Comparison of ENCODE assay signal across 15 cellular contexts in the genomic region with DNA sequence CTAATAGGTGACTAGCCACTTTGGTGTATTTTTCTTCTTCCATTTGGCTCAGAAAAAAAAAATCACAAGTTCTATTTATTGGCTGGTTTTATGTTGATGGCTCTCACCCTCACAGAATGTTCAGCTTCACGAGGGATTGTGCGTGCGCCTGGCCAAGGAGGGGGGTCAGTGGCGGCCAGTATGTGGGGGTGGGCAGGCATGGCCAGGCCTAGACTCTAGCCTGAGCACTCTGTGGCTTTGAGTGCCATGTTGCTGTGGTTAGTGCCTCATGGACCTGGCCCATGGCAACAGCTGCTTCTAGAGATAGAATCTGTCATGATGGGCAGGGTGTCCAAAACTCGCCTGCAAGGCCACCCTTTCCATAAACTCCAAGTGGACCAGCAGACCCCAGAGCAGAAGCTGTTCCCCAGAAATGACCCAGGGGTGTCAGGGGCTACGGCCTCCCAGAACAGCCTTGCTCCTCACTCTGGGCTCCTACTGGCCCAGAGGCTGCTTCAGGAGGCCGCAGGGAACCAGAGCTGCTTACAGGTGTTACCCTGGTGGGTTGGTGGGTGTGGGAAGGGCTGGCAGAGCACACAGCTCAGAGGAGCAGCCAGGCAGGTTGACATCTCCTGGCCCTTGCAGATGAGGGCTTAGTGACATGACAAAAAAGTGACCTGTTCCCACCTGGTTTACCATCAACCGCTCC.
DNase-seq lines count a peak whose midpoint lies in the region; ATAC-seq and TF ChIP-seq lines count a peak whose summit lies in the region.
"Had no signal": no experiment of that assay in that cellular context is flagged by ENCODE, and none has a peak within 500 bp of the region (broad histone marks: within the 10 kb centered on the region; RNA-seq: fewer than 3 reads in every experiment).

No MANE protein-coding gene starts in this region.

- peak overlapping the region; percentile 15 for H2BK5ac ChIP-seq in neuronal stem cell (ENCODE audit: low read length)

- peak overlapping the region; percentile 32 for H2AK5ac ChIP-seq in neuronal stem cell (ENCODE audit: low read depth, low read length)

- H2BK15ac ChIP-seq in neuronal stem cell (ENCODE audit: low read length) = no peak overlapping the region

- no peak overlapping the region for H2BK12ac ChIP-seq in neuronal stem cell (ENCODE audit: low read length)

- H3K79me1 ChIP-seq in neuronal stem cell (ENCODE audit: low read depth, low read length) = no peaks in the 10 kb centered on the region

- no peak for ATAC-seq in stimulated activated naive CD8-positive, alpha-beta T cell treated with anti-CD3 and anti-CD28 coated beads, Interleukin-15, Interleukin-2, amounts not matched to agents 100 U/mL and 50 U/mL, for 24 hours

- no peaks in the 10 kb centered on the region for H3K9me3 Mint-ChIP-seq in stimulated activated naive CD8-positive, alpha-beta T cell treated with anti-CD3 and anti-CD28 coated beads, Interleukin-15, Interleukin-2, amounts not matched to agents 100 ng/mL and 50 ng/mL, for 24 hours
- peaks cover 0 to 3% (median 0%) of the 10 kb centered on the region in 5 experiments for H3K9me3 Mint-ChIP-seq in brain
- H3K9me3 Mint-ChIP-seq: memory B cell had no signal

- H3K36me3 ChIP-seq in neuronal stem cell (replicated peaks in 1 of 2; ENCODE audit: control insufficient read depth in 2 of 2, insufficient read depth in 2 of 2, low read length in 2 of 2) = peaks cover 0 to 11% of the 10 kb centered on the region in 2 donors
- H3K36me3 ChIP-seq: colonic mucosa had no signal

- H3K4me3 Mint-ChIP-seq in stimulated activated naive CD8-positive, alpha-beta T cell treated with anti-CD3 and anti-CD28 coated beads, Interleukin-15, Interleukin-2, amounts not matched to agents 100 ng/mL and 50 ng/mL, for 24 hours = no peak overlapping the region
- H3K4me3 Mint-ChIP-seq in brain = no peak overlapping the region
- H3K4me3 Mint-ChIP-seq: memory B cell had no signal

- H4K91ac ChIP-seq in neuronal stem cell (ENCODE audit: low read depth, low read length, poor library complexity) = no peak overlapping the region

- H3K4me2 ChIP-seq in neuronal stem cell (ENCODE audit: insufficient read depth, low read length, poor library complexity, severe bottlenecking) = no peak overlapping the region

- H2BK120ac ChIP-seq in neuronal stem cell (ENCODE audit: low read depth, low read length) = no peak overlapping the region

- H3K4me1 ChIP-seq in neuronal stem cell (ENCODE audit: control insufficient read depth in 2 of 2, insufficient read depth in 1 of 2, low read depth in 1 of 2, low read length in 2 of 2) = peaks cover 4 to 5% of the 10 kb centered on the region in 2 donors
- H3K4me1 ChIP-seq: colonic mucosa had no signal

- no peak for DNase-seq in stimulated activated naive CD8-positive, alpha-beta T cell treated with anti-CD3 and anti-CD28 coated beads, Interleukin-15, Interleukin-2, amounts not matched to agents 100 U/mL and 50 U/mL, for 24 hours
- DNase-seq in neuronal stem cell (ENCODE audit: low spot score) (no peak), SKM-1 (lab: John Stamatoyannopoulos, UW; ENCODE audit: unreplicated experiment) (no peak), NCI-H226 (no peak), DMS153 (lab: John Stamatoyannopoulos, UW) (no peak), putamen (ENCODE audit: low spot score) (no peak)
- DNase-seq: colonic mucosa; GF-D8; KG1; NCI-H1417; stimulated activated naive CD4-positive, alpha-beta T cell treated with Interleukin-2 at 50 U/mL for 16 hours had no signal

- no peaks in the 10 kb centered on the region for H3K27me3 Mint-ChIP-seq in stimulated activated naive CD8-positive, alpha-beta T cell treated with anti-CD3 and anti-CD28 coated beads, Interleukin-15, Interleukin-2, amounts not matched to agents 100 ng/mL and 50 ng/mL, for 24 hours
- no peaks in the 10 kb centered on the region for H3K27me3 Mint-ChIP-seq in brain
- H3K27me3 Mint-ChIP-seq: memory B cell had no signal

- no CpG with 5 or more reads among the region's 8 CpGs for WGBS in neuronal stem cell (ENCODE audit: extremely low coverage in 2 of 2, insufficient read length in 2 of 2, insufficient replicate concordance in 1 of 2), 2 donors

- H3K14ac ChIP-seq in neuronal stem cell (ENCODE audit: low read length) = no peak overlapping the region

- no peak for TF ChIP-seq CTCF in brain (conservative IDR thresholded peaks at IDR 0.05)

- peak overlapping the region; percentile 96 for H3K27ac Mint-ChIP-seq in stimulated activated naive CD8-positive, alpha-beta T cell treated with anti-CD3 and anti-CD28 coated beads, Interleukin-15, Interleukin-2, amounts not matched to agents 100 ng/mL and 50 ng/mL, for 24 hours
- H3K27ac Mint-ChIP-seq in brain = peak overlapping the region in 4 of 5 experiments; percentile 9 to 79 (median 28)
- H3K27ac Mint-ChIP-seq: memory B cell had no signal

- no peak overlapping the region for H3K4me3 ChIP-seq in neuronal stem cell (ENCODE audit: low read length in 2 of 2)
- H3K4me3 ChIP-seq: colonic mucosa had no signal

- H4K8ac ChIP-seq in neuronal stem cell (ENCODE audit: low read depth, low read length) = no peak overlapping the region

- peak overlapping the region; percentile 38 for H3K4ac ChIP-seq in neuronal stem cell (ENCODE audit: low read length)

- H3K18ac ChIP-seq in neuronal stem cell (ENCODE audit: low read length) = no peak overlapping the region

- no peak overlapping the region for H3K27ac ChIP-seq in neuronal stem cell (replicated peaks; ENCODE audit: low read length)
- H3K27ac ChIP-seq: colonic mucosa, HL-60 had no signal

- no peaks in the 10 kb centered on the region for H3K27me3 ChIP-seq in neuronal stem cell (ENCODE audit: control insufficient read depth in 3 of 3, insufficient read depth in 3 of 3, low read depth in 1 of 3, low read length in 3 of 3)
- H3K27me3 ChIP-seq: colonic mucosa had no signal

- H2AFZ ChIP-seq in neuronal stem cell (ENCODE audit: low read length) = no peak overlapping the region

- no peak overlapping the region for H3K9ac ChIP-seq in neuronal stem cell (ENCODE audit: low read depth, low read length, poor library complexity)

- H3K4me1 Mint-ChIP-seq in stimulated activated naive CD8-positive, alpha-beta T cell treated with anti-CD3 and anti-CD28 coated beads, Interleukin-15, Interleukin-2, amounts not matched to agents 100 ng/mL and 50 ng/mL, for 24 hours (ENCODE audit: low read depth) = peaks cover 74% of the 10 kb centered on the region
- peaks cover 72% of the 10 kb centered on the region for H3K4me1 Mint-ChIP-seq in brain

- H3K9me3 ChIP-seq in neuronal stem cell (replicated peaks in 1 of 2; ENCODE audit: control insufficient read depth in 2 of 2, insufficient read depth in 1 of 2, low read depth in 1 of 2, low read length in 2 of 2) = no peaks in the 10 kb centered on the region
- H3K9me3 ChIP-seq: colonic mucosa had no signal

- no peak overlapping the region for H3K23ac ChIP-seq in neuronal stem cell (ENCODE audit: low read depth, low read length, poor library complexity)

- H3K36me3 Mint-ChIP-seq in stimulated activated naive CD8-positive, alpha-beta T cell treated with anti-CD3 and anti-CD28 coated beads, Interleukin-15, Interleukin-2, amounts not matched to agents 100 ng/mL and 50 ng/mL, for 24 hours (ENCODE audit: low read depth) = peaks cover 60% of the 10 kb centered on the region
- peaks cover 37% of the 10 kb centered on the region for H3K36me3 Mint-ChIP-seq in brain
